1 cellular context compared by ENCODE assay signal in the genomic region with DNA sequence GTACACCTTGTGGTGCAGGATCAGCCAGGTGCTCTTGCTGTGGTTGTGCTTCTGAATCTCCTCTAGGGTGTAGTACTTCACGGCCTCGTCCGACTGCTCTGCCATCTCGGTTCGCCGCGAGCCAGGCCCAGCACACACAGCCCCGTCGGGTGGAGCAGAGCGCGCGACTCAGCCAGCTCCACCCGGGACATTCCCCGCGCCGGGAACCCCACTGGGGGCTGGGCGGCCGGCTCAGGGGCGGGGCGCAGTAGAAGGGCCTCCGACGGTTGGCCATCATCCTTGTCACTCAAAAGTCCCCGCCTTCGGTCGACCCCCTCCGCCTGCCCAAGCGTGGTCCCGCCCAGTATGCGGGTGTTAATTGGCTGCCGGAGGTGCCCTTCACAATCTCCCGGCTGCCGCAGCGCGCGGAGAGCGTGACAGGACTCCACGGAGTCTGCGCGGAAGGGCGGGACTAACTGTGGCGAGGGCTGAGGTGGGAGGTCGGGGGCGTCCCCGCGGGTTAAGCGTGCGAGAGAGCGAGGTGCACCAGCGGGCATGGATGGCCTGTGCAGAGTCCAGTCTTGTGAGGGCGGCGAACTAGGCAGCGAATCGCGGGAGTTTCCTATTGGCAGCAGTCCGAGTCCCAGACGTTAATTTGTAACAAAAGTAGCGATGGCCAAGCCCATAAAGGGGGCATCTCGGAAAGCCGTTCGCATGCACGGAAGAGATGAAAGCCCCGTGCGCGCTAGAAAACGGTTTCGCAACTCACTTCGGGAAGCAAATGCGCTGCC.
TF ChIP-seq lines count a peak whose summit lies in the region.

A gene with protein sequence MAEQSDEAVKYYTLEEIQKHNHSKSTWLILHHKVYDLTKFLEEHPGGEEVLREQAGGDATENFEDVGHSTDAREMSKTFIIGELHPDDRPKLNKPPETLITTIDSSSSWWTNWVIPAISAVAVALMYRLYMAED (minus strand): TSS at position 193 of the 770 bp plus-strand sequence. CDS start 88 bp downstream, at position 105.

TF ChIP-seq in H1, 55 proteins besides CTCF, POLR2A, EP300 and RAD21:
- TF ChIP-seq EGR1 (IDR thresholded peaks at IDR 0.05; ENCODE audit: borderline replicate concordance, low read depth, low read length), result no peak
- TF ChIP-seq, protein P1, sequence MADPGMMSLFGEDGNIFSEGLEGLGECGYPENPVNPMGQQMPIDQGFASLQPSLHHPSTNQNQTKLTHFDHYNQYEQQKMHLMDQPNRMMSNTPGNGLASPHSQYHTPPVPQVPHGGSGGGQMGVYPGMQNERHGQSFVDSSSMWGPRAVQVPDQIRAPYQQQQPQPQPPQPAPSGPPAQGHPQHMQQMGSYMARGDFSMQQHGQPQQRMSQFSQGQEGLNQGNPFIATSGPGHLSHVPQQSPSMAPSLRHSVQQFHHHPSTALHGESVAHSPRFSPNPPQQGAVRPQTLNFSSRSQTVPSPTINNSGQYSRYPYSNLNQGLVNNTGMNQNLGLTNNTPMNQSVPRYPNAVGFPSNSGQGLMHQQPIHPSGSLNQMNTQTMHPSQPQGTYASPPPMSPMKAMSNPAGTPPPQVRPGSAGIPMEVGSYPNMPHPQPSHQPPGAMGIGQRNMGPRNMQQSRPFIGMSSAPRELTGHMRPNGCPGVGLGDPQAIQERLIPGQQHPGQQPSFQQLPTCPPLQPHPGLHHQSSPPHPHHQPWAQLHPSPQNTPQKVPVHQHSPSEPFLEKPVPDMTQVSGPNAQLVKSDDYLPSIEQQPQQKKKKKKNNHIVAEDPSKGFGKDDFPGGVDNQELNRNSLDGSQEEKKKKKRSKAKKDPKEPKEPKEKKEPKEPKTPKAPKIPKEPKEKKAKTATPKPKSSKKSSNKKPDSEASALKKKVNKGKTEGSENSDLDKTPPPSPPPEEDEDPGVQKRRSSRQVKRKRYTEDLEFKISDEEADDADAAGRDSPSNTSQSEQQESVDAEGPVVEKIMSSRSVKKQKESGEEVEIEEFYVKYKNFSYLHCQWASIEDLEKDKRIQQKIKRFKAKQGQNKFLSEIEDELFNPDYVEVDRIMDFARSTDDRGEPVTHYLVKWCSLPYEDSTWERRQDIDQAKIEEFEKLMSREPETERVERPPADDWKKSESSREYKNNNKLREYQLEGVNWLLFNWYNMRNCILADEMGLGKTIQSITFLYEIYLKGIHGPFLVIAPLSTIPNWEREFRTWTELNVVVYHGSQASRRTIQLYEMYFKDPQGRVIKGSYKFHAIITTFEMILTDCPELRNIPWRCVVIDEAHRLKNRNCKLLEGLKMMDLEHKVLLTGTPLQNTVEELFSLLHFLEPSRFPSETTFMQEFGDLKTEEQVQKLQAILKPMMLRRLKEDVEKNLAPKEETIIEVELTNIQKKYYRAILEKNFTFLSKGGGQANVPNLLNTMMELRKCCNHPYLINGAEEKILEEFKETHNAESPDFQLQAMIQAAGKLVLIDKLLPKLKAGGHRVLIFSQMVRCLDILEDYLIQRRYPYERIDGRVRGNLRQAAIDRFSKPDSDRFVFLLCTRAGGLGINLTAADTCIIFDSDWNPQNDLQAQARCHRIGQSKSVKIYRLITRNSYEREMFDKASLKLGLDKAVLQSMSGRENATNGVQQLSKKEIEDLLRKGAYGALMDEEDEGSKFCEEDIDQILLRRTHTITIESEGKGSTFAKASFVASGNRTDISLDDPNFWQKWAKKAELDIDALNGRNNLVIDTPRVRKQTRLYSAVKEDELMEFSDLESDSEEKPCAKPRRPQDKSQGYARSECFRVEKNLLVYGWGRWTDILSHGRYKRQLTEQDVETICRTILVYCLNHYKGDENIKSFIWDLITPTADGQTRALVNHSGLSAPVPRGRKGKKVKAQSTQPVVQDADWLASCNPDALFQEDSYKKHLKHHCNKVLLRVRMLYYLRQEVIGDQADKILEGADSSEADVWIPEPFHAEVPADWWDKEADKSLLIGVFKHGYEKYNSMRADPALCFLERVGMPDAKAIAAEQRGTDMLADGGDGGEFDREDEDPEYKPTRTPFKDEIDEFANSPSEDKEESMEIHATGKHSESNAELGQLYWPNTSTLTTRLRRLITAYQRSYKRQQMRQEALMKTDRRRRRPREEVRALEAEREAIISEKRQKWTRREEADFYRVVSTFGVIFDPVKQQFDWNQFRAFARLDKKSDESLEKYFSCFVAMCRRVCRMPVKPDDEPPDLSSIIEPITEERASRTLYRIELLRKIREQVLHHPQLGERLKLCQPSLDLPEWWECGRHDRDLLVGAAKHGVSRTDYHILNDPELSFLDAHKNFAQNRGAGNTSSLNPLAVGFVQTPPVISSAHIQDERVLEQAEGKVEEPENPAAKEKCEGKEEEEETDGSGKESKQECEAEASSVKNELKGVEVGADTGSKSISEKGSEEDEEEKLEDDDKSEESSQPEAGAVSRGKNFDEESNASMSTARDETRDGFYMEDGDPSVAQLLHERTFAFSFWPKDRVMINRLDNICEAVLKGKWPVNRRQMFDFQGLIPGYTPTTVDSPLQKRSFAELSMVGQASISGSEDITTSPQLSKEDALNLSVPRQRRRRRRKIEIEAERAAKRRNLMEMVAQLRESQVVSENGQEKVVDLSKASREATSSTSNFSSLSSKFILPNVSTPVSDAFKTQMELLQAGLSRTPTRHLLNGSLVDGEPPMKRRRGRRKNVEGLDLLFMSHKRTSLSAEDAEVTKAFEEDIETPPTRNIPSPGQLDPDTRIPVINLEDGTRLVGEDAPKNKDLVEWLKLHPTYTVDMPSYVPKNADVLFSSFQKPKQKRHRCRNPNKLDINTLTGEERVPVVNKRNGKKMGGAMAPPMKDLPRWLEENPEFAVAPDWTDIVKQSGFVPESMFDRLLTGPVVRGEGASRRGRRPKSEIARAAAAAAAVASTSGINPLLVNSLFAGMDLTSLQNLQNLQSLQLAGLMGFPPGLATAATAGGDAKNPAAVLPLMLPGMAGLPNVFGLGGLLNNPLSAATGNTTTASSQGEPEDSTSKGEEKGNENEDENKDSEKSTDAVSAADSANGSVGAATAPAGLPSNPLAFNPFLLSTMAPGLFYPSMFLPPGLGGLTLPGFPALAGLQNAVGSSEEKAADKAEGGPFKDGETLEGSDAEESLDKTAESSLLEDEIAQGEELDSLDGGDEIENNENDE (IDR thresholded peaks at IDR 0.05; ENCODE audit: insufficient replicate concordance, low read length), result no peak
- no peak for TF ChIP-seq TEAD4 (IDR thresholded peaks at IDR 0.05; ENCODE audit: low read depth, low read length)
- TF ChIP-seq ASH2L (IDR thresholded peaks at IDR 0.05; ENCODE audit: low read length), result peak; percentile 48
- peak; percentile 44 for TF ChIP-seq SAP30 (IDR thresholded peaks at IDR 0.05; ENCODE audit: insufficient read depth, insufficient replicate concordance, low read length)
- TF ChIP-seq GABPA (IDR thresholded peaks at IDR 0.05; ENCODE audit: borderline replicate concordance, insufficient read depth, low read length), result no peak
- peak; percentile 54; the same call in 1 of the 2 replicates for TF ChIP-seq SP4 (IDR thresholded peaks at IDR 0.05; ENCODE audit: low read length)
- TF ChIP-seq BACH1 (IDR thresholded peaks at IDR 0.05; ENCODE audit: low read length), result peak; percentile 34
- TF ChIP-seq PHF8 (conservative IDR thresholded peaks at IDR 0.05; ENCODE audit: low read depth, low read length), result peak; percentile 5
- TF ChIP-seq CEBPB (IDR thresholded peaks at IDR 0.05; ENCODE audit: low read depth, low read length), result peak; percentile 81; the same call in 1 of the 2 replicates
- peak; percentile 42; the same call in 1 of the 2 replicates for TF ChIP-seq CREB1 (IDR thresholded peaks at IDR 0.05)
- peak; percentile 34; the same call in 1 of the 2 replicates for TF ChIP-seq TAF1 (IDR thresholded peaks at IDR 0.05; ENCODE audit: low read depth, low read length)
- TF ChIP-seq JUN (IDR thresholded peaks at IDR 0.05; ENCODE audit: low read depth, low read length), result no peak
- TF ChIP-seq SUZ12 (IDR thresholded peaks at IDR 0.05; ENCODE audit: low read length), result no peak
- peak; percentile 84 for TF ChIP-seq CHD2 (IDR thresholded peaks at IDR 0.05; ENCODE audit: low read length)
- no peak for TF ChIP-seq SIX5 (IDR thresholded peaks at IDR 0.05; ENCODE audit: low read depth, low read length)
- TF ChIP-seq YY1 (IDR thresholded peaks at IDR 0.05; ENCODE audit: low read depth, low read length), result no peak
- TF ChIP-seq, protein P2, sequence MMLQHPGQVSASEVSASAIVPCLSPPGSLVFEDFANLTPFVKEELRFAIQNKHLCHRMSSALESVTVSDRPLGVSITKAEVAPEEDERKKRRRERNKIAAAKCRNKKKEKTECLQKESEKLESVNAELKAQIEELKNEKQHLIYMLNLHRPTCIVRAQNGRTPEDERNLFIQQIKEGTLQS (IDR thresholded peaks at IDR 0.05; ENCODE audit: insufficient read depth, low read depth, low read length), result no peak
- TF ChIP-seq SP2 (IDR thresholded peaks at IDR 0.05; ENCODE audit: low read length), result peak; percentile 79
- no peak for TF ChIP-seq BCL11A (IDR thresholded peaks at IDR 0.05; ENCODE audit: low read depth in 2 of 2, low read length in 2 of 2)
- TF ChIP-seq HDAC2 (IDR thresholded peaks at IDR 0.05; ENCODE audit: borderline replicate concordance in 1 of 2, low read depth in 2 of 2, low read length in 2 of 2), result peak; percentile 22 to 84; a peak in 3 of 4 replicates
- TF ChIP-seq KDM4A (IDR thresholded peaks at IDR 0.05; ENCODE audit: low read depth, low read length, severe bottlenecking), result peak; percentile 95
- TF ChIP-seq NRF1 (IDR thresholded peaks at IDR 0.05; ENCODE audit: low read depth, low read length), result peak; percentile 26; the same call in 1 of the 2 replicates
- TF ChIP-seq CBX5 (IDR thresholded peaks at IDR 0.05; ENCODE audit: low read depth, low read length), result no peak
- TF ChIP-seq KDM1A (IDR thresholded peaks at IDR 0.05; ENCODE audit: borderline replicate concordance, low read length), result no peak
- TF ChIP-seq, protein P3, sequence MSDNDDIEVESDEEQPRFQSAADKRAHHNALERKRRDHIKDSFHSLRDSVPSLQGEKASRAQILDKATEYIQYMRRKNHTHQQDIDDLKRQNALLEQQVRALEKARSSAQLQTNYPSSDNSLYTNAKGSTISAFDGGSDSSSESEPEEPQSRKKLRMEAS (IDR thresholded peaks at IDR 0.05), result peak; percentile 53
- TF ChIP-seq, protein P4, sequence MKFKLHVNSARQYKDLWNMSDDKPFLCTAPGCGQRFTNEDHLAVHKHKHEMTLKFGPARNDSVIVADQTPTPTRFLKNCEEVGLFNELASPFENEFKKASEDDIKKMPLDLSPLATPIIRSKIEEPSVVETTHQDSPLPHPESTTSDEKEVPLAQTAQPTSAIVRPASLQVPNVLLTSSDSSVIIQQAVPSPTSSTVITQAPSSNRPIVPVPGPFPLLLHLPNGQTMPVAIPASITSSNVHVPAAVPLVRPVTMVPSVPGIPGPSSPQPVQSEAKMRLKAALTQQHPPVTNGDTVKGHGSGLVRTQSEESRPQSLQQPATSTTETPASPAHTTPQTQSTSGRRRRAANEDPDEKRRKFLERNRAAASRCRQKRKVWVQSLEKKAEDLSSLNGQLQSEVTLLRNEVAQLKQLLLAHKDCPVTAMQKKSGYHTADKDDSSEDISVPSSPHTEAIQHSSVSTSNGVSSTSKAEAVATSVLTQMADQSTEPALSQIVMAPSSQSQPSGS (IDR thresholded peaks at IDR 0.05; ENCODE audit: low read length), result peak; percentile 39; the same call in 1 of the 2 replicates
- peak; percentile 95 for TF ChIP-seq SP1 (IDR thresholded peaks at IDR 0.05; ENCODE audit: low read depth, low read length)
- TF ChIP-seq TCF12 (IDR thresholded peaks at IDR 0.05; ENCODE audit: low read depth, low read length), result no peak
- TF ChIP-seq, protein P5, sequence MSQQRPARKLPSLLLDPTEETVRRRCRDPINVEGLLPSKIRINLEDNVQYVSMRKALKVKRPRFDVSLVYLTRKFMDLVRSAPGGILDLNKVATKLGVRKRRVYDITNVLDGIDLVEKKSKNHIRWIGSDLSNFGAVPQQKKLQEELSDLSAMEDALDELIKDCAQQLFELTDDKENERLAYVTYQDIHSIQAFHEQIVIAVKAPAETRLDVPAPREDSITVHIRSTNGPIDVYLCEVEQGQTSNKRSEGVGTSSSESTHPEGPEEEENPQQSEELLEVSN (IDR thresholded peaks at IDR 0.05), result peak; percentile 44; the same call in 1 of the 2 replicates
- TF ChIP-seq RBBP5 (IDR thresholded peaks at IDR 0.05; ENCODE audit: borderline replicate concordance, low read depth, low read length), result no peak
